9 cellular contexts compared by ENCODE assay signal in genomic region chr2:16608661-16609643, GRCh38. TPM values are rescaled to one million over a fixed set of nuclear protein-coding genes. Genes with fewer than 3 reads are reported as not detected.
DNase-seq lines count a peak whose midpoint lies in the region; ATAC-seq, FAIRE-seq and TF ChIP-seq lines count a peak whose summit lies in the region.
"Had no signal": no experiment of that assay in that cellular context is flagged by ENCODE, and none has a peak within 500 bp of the region (broad histone marks: within the 10 kb centered on the region; RNA-seq: fewer than 3 reads in every experiment).

No MANE protein-coding gene starts in this region.

- TF ChIP-seq EP300 in HepG2 (IDR thresholded peaks at IDR 0.05; ENCODE audit: low read depth in 2 of 2, low read length in 2 of 2) (0 out of 4 replicates have a peak, but pooled peaks of 1 of the 2 experiments have one; percentile 11), HepG2 (CRISPR knock-in tag; IDR thresholded peaks at IDR 0.05; ENCODE audit: borderline replicate concordance) (no peak)

- H2AFZ ChIP-seq in HepG2 (ENCODE audit: low read length) = peak overlapping the region; percentile 99

- POLR2A ChIA-PET in HepG2 (lab: Yijun Ruan, JAX) = no interaction called here

- no peak overlapping the region for H3K27ac ChIP-seq in HepG2 (ENCODE audit: extremely low read length, insufficient read depth, low read length)

- peaks cover 63% of the 10 kb centered on the region for H3K4me1 Mint-ChIP-seq in dendritic cell treated with granulocyte-macrophage colony-stimulating factor and Interleukin-4, amounts not matched to agents 40 ng/mL and 50 ng/mL, for 4 days (ENCODE audit: low read depth)

- H3K79me2 ChIP-seq in HepG2 (ENCODE audit: insufficient read depth, low read length) = no peaks in the 10 kb centered on the region

- H3K9me3 ChIP-seq in HepG2 (ENCODE audit: low read length) = no peaks in the 10 kb centered on the region

- peak overlapping the region; percentile 5; the same call in 1 of the 2 replicates for H3K9ac ChIP-seq in HepG2 (ENCODE audit: insufficient read depth, low read depth, low read length)

- H3K36me3 Mint-ChIP-seq in dendritic cell treated with granulocyte-macrophage colony-stimulating factor and Interleukin-4, amounts not matched to agents 40 ng/mL and 50 ng/mL, for 4 days (ENCODE audit: low read depth) = peaks cover 63% of the 10 kb centered on the region

- H3K4me3 Mint-ChIP-seq in dendritic cell treated with granulocyte-macrophage colony-stimulating factor and Interleukin-4, amounts not matched to agents 40 ng/mL and 50 ng/mL, for 4 days = peak overlapping the region; percentile 64

- no peaks in the 10 kb centered on the region; a peak in 1 of 5 replicates for H3K27me3 ChIP-seq in HepG2 (ENCODE audit: control insufficient read depth in 1 of 2, insufficient read depth in 2 of 2, low read length in 2 of 2)

- no peak for TF ChIP-seq POLR2A in HepG2 (IDR thresholded peaks at IDR 0.05; ENCODE audit: insufficient read depth in 1 of 2, low read depth in 2 of 2, low read length in 2 of 2)

- in situ Hi-C loops in HepG2 (cut with HindIII; ENCODE audit: extremely low pct_ligation_motif_present, low pct_unique_long_range_greater_than_20kb) = loop anchor here (5.0 kb wide), 1 partner anchor 57 kb away; no protein-coding TSS in a partner anchor

- TF ChIP-seq CTCF in HepG2 (CRISPR knock-in tag; IDR thresholded peaks at IDR 0.05) = peak; percentile 85

- DNase-seq in Ammon's horn (ENCODE audit: low spot score) (peak; percentile 88), NCI-H345 (lab: John Stamatoyannopoulos, UW) (peak; percentile 91), HepG2 (ENCODE audit: low spot score) (peak; percentile 67)
- DNase-seq in activated CD4-positive, alpha-beta T cell treated with anti-CD3 and anti-CD28 coated beads for 4 hours = peak; percentile 66 to 81
- DNase-seq in stimulated activated CD4-positive, alpha-beta T cell treated with anti-CD3 and anti-CD28 coated beads, Interleukin-4, amount 100 ng/mL, for 1 hour = peak; percentile 89

- H3K27me3 Mint-ChIP-seq in dendritic cell treated with granulocyte-macrophage colony-stimulating factor and Interleukin-4, amounts not matched to agents 40 ng/mL and 50 ng/mL, for 4 days = no peaks in the 10 kb centered on the region

- H3K9me3 Mint-ChIP-seq in dendritic cell treated with granulocyte-macrophage colony-stimulating factor and Interleukin-4, amounts not matched to agents 40 ng/mL and 50 ng/mL, for 4 days = no peaks in the 10 kb centered on the region

- no peaks in the 10 kb centered on the region for H4K20me1 ChIP-seq in HepG2 (ENCODE audit: insufficient read depth, low read length)

- TF ChIP-seq RAD21 in HepG2 (CRISPR knock-in tag; IDR thresholded peaks at IDR 0.05) = peak; percentile 80

- H3K27ac Mint-ChIP-seq in dendritic cell treated with granulocyte-macrophage colony-stimulating factor and Interleukin-4, amounts not matched to agents 40 ng/mL and 50 ng/mL, for 4 days = peak overlapping the region; percentile 69

- ATAC-seq in GM19023 (IDR thresholded peaks at IDR 0.05; ENCODE audit: unreplicated experiment) (peak; percentile 95), HG03280 (IDR thresholded peaks at IDR 0.05; ENCODE audit: unreplicated experiment) (peak; percentile 94), HepG2 (peak; percentile 98)

- peak; percentile 88 for FAIRE-seq in HepG2 (lab: Jason Lieb, UNC)
- FAIRE-seq: colon had no signal

- H3K36me3 ChIP-seq in HepG2 (replicated peaks in 1 of 2; ENCODE audit: control insufficient read depth in 1 of 2, insufficient read depth in 2 of 2, low read length in 2 of 2) = no peaks in the 10 kb centered on the region

- BruUV-seq in HepG2 (replicated peaks; lab: Mats Ljungman, UMichigan) = no TSS peak

- under 1% methylated on average over 17 of the region's 21 CpGs for WGBS in HepG2 (ENCODE audit: low lambda C conversion rate)

- H3K4me2 ChIP-seq in HepG2 (ENCODE audit: low read depth, low read length) = peak overlapping the region; percentile 99

- intact Hi-C loops in dendritic cell treated with granulocyte-macrophage colony-stimulating factor and Interleukin-4, amounts not matched to agents 40 ng/mL and 50 ng/mL, for 4 days (cut with micrococcal nuclease) = loop anchor here (1.0 kb wide), 2 partner anchors 56 to 84 kb away; no protein-coding TSS in a partner anchor
- intact Hi-C loops in HepG2 (cut with micrococcal nuclease; ENCODE audit: unreplicated experiment) = loop anchor here (1.0 to 2.0 kb wide), 3 partner anchors 56 to 972 kb away; no protein-coding TSS in a partner anchor

- H3K4me1 ChIP-seq in HepG2 (ENCODE audit: insufficient read depth, low read length) = 0 out of 2 replicates have a peak, but pooled peaks cover 4% of the 10 kb centered on the region

- H3K4me3 ChIP-seq in HepG2 (replicated peaks in 1 of 3; ENCODE audit: insufficient read depth in 1 of 3, low read depth in 2 of 3, low read length in 3 of 3) = peak overlapping the region; percentile 42 to 70 (median 45)

- CTCF ChIA-PET in HepG2 (lab: Yijun Ruan, JAX; ENCODE audit: low intra/inter-chr PET ratio, low total read pairs) = interaction anchor here (0.7 to 2.9 kb wide), 6 partner anchors 47 to 971 kb away, joined by 3 to 65 read pairs (median 10); no protein-coding TSS in a partner anchor

TF ChIP-seq in HepG2, 621 proteins besides CTCF, POLR2A, EP300 and RAD21 (continues in another document):
- 0 out of 2 replicates have a peak, but pooled peaks have one; percentile 14 for TF ChIP-seq ZNF792 (CRISPR knock-in tag; IDR thresholded peaks at IDR 0.05)
- peak; percentile 86 for TF ChIP-seq STAG1 (CRISPR knock-in tag; IDR thresholded peaks at IDR 0.05)
- peak; percentile 47; the same call in 1 of the 2 replicates for TF ChIP-seq WIZ (CRISPR knock-in tag; IDR thresholded peaks at IDR 0.05)
- TF ChIP-seq NFE2L2 (IDR thresholded peaks at IDR 0.05; ENCODE audit: low read length) = no peak
- TF ChIP-seq ZNF562 (CRISPR knock-in tag; IDR thresholded peaks at IDR 0.05; ENCODE audit: borderline replicate concordance) = no peak
- no peak for TF ChIP-seq NFKBIZ (CRISPR knock-in tag; IDR thresholded peaks at IDR 0.05)
- TF ChIP-seq FOXK1 (CRISPR knock-in tag; IDR thresholded peaks at IDR 0.05; ENCODE audit: borderline replicate concordance, low read depth) = no peak
- peak; percentile 50; the same call in 1 of the 2 replicates for TF ChIP-seq ZNF350 (CRISPR knock-in tag; IDR thresholded peaks at IDR 0.05; ENCODE audit: borderline replicate concordance, low read depth)
- peak; percentile 75; the same call in 1 of the 2 replicates for TF ChIP-seq SMAD1 (CRISPR knock-in tag; IDR thresholded peaks at IDR 0.05; ENCODE audit: borderline replicate concordance, low read depth)
- peak; percentile 39 for TF ChIP-seq CBX1 (IDR thresholded peaks at IDR 0.05; ENCODE audit: low read depth)
- no peak for TF ChIP-seq SRSF1 (optimal IDR thresholded peaks at IDR 0.05; ENCODE audit: low read depth, low read length)
- TF ChIP-seq HIVEP1 (CRISPR knock-in tag; IDR thresholded peaks at IDR 0.05) = peak; percentile 61; the same call in 1 of the 2 replicates
- TF ChIP-seq ZNF607 (CRISPR knock-in tag; IDR thresholded peaks at IDR 0.05; ENCODE audit: borderline replicate concordance) = no peak

RNA-seq across cellular contexts. Expression of gene CYRIA, which starts 56.7 kb away (rescaled TPM):
- not detected in 2 replicates for total RNA-seq in HepG2 (2016; rRNA removed; fragmentation: Illumina TruSeq; extraction: Trizol)
- not detected in 2 replicates for total RNA-seq in HepG2 (2016; cell fraction: cytosol; rRNA removed; fragmentation: Illumina TruSeq; extraction: Trizol; ENCODE audit: low read depth)
- total RNA-seq in HepG2 (2016; cell fraction: insoluble cytoplasmic fraction; rRNA removed; fragmentation: Illumina TruSeq; extraction: Trizol) = not detected in 2 replicates
- not detected in 2 replicates for total RNA-seq in HepG2 (2016; cell fraction: membrane; rRNA removed; fragmentation: Illumina TruSeq; extraction: Trizol)
- total RNA-seq in HepG2 (2016; cell fraction: nucleus; rRNA removed; fragmentation: Illumina TruSeq; extraction: Trizol) = not detected in 2 replicates
- polyA plus RNA-seq in HepG2 (2011; rRNA removed) = 0.09 TPM in 1 of 2 replicates, not detected in the other
- not detected in 2 replicates for polyA plus RNA-seq in HepG2 (2011; cell fraction: cytosol; rRNA removed)
- polyA plus RNA-seq in HepG2 (2011; cell fraction: nucleus; rRNA removed) = 0.07 TPM in 1 of 2 replicates, not detected in the other
- polyA plus RNA-seq in HepG2 (2012) = not detected in 2 replicates
- not detected in 2 replicates for polyA plus RNA-seq in HepG2 (2016; cell fraction: cytosol; fragmentation: Illumina TruSeq; extraction: Trizol; ENCODE audit: low read depth)
- polyA plus RNA-seq in HepG2 (2016; cell fraction: insoluble cytoplasmic fraction; fragmentation: Illumina TruSeq; extraction: Trizol; ENCODE audit: low read depth) = 0.12 TPM in 1 of 2 replicates, not detected in the other
- polyA plus RNA-seq in HepG2 (2016; cell fraction: membrane; fragmentation: Illumina TruSeq; extraction: Trizol; ENCODE audit: low read depth) = not detected in 2 replicates
- polyA plus RNA-seq in HepG2 (2016; cell fraction: nucleus; fragmentation: Illumina TruSeq; extraction: Trizol; ENCODE audit: insufficient read depth, low read depth) = not detected in 2 replicates
- polyA minus RNA-seq in HepG2 (2011; rRNA and poly(A)+ RNA removed; ENCODE audit: low replicate concordance) = not detected in 2 replicates
- not detected in 2 replicates for polyA minus RNA-seq in HepG2 (2011; cell fraction: cytosol; rRNA and poly(A)+ RNA removed)
- polyA minus RNA-seq in HepG2 (2011; cell fraction: nucleus; rRNA and poly(A)+ RNA removed) = not detected in 2 replicates
